Comparison of ENCODE assay signal across 30 cellular contexts in the genomic region with DNA sequence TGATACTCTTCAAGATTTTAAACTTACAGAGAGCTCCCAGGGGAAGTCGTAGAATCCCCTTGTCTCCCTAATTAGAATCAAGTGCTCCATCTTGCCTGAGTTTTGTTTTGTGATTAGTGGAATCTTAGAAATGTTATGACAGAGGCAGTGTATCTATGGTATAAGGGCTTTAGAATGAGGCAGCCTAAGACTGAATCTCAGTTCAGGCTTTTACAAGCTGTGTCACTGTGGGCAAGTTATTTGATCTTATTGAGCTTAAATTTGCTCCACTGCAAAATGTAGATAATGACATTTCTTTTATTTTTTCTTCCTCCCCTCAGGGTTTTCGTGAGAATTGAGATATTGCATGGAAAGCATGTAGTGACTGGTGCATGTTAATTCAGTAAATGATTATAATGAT.
"Had no signal": no experiment of that assay in that cellular context is flagged by ENCODE, and none has a peak within 500 bp of the region (broad histone marks: within the 10 kb centered on the region; RNA-seq: fewer than 3 reads in every experiment).

No MANE protein-coding gene starts in this region.

- H3K9me3 Mint-ChIP-seq: activated naive CD4-positive, alpha-beta T cell treated with anti-CD3 and anti-CD28 coated beads, Interleukin-2, amount 50 U/mL, for 24 hours; brain; stimulated activated memory B cell treated with anti-CD40 and anti-IgM and Interleukin-4, amounts not matched to agents 10 μg/mL and 1 μg/mL and 100 μg/mL, for 72 hours had no signal

- FAIRE-seq: islet of Langerhans, pancreas, small intestine had no signal

- H3K36me3 Mint-ChIP-seq: activated CD8-positive, alpha-beta memory T cell treated with anti-CD3 and anti-CD28 coated beads, Interleukin-2, amount 10 ng/mL, durations not matched to agents 7 days and 5 days; activated naive CD4-positive, alpha-beta T cell treated with anti-CD3 and anti-CD28 coated beads, Interleukin-2, amount 50 U/mL, for 24 hours; brain; natural killer cell treated with Interleukin-12 subunit alpha and Interleukin-12 subunit beta and Interleukin-15 and Interleukin-18, amount 100 ng/mL, for 72 hours; stimulated activated memory B cell treated with anti-CD40 and anti-IgM and Interleukin-4, amounts not matched to agents 10 μg/mL and 1 μg/mL and 100 μg/mL, for 72 hours; WTC11 had no signal

- H3K27ac ChIP-seq: foreskin keratinocyte, heart right ventricle, left lung, pancreas, prostate gland, suprapubic skin, tibial artery had no signal

- H3K9me3 ChIP-seq: heart right ventricle, left lung, mucosa of descending colon, pancreas, prostate gland, suprapubic skin, tibial artery had no signal

- H3K4me3 Mint-ChIP-seq: activated CD8-positive, alpha-beta memory T cell treated with anti-CD3 and anti-CD28 coated beads, Interleukin-2, amount 10 ng/mL, durations not matched to agents 7 days and 5 days; activated CD8-positive, alpha-beta T cell treated with anti-CD3 and anti-CD28 coated beads, Interleukin-2, amount 10 ng/mL, durations not matched to agents 7 days and 5 days; activated naive CD4-positive, alpha-beta T cell treated with anti-CD3 and anti-CD28 coated beads, Interleukin-2, amount 50 U/mL, for 24 hours; brain; natural killer cell treated with Interleukin-12 subunit alpha and Interleukin-12 subunit beta and Interleukin-15 and Interleukin-18, amount 100 ng/mL, for 72 hours; stimulated activated memory B cell treated with anti-CD40 and anti-IgM and Interleukin-4, amounts not matched to agents 10 μg/mL and 1 μg/mL and 100 μg/mL, for 72 hours; WTC11 had no signal

- H3K27ac Mint-ChIP-seq: activated CD8-positive, alpha-beta memory T cell treated with anti-CD3 and anti-CD28 coated beads, Interleukin-2, amount 10 ng/mL, durations not matched to agents 7 days and 5 days; activated CD8-positive, alpha-beta T cell treated with anti-CD3 and anti-CD28 coated beads, Interleukin-2, amount 10 ng/mL, durations not matched to agents 7 days and 5 days; activated naive CD4-positive, alpha-beta T cell treated with anti-CD3 and anti-CD28 coated beads, Interleukin-2, amount 50 U/mL, for 24 hours; activated T-helper 2 cell treated with anti-CD3 and anti-CD28 coated beads, Interferon-gamma antibody, Interleukin-2, Interleukin-4, amounts not matched to agents 10 μg/mL and 5 μg/mL and 100 μg/mL, durations not matched to agents 14 hours and 24 hours and 36 hours; brain; natural killer cell treated with Interleukin-12 subunit alpha and Interleukin-12 subunit beta and Interleukin-15 and Interleukin-18, amount 100 ng/mL, for 72 hours; stimulated activated memory B cell treated with anti-CD40 and anti-IgM and Interleukin-4, amounts not matched to agents 10 μg/mL and 1 μg/mL and 100 μg/mL, for 72 hours; WTC11 had no signal

- H3K27me3 ChIP-seq: foreskin keratinocyte, heart right ventricle, left lung, pancreas, suprapubic skin, tibial artery had no signal

- H3K4me1 ChIP-seq: foreskin keratinocyte, left lung, pancreas, prostate gland, suprapubic skin had no signal

- H3K4me3 ChIP-seq: heart right ventricle, left lung, lung, mucosa of descending colon, pancreas, prostate gland, suprapubic skin, tibial artery had no signal

- ATAC-seq: activated CD8-positive, alpha-beta memory T cell treated with anti-CD3 and anti-CD28 coated beads, Interleukin-2, amount 10 ng/mL, durations not matched to agents 7 days and 5 days; activated CD8-positive, alpha-beta T cell treated with anti-CD3 and anti-CD28 coated beads, Interleukin-2, amount 10 ng/mL, durations not matched to agents 7 days and 5 days; esophagus mucosa; foreskin keratinocyte; heart right ventricle; left lung; mucosa of descending colon; natural killer cell treated with Interleukin-12 subunit alpha and Interleukin-12 subunit beta and Interleukin-15 and Interleukin-18, amount 100 ng/mL, for 72 hours; pancreas; sciatic nerve; stimulated activated memory B cell treated with anti-CD40 and anti-IgM and Interleukin-4, amounts not matched to agents 10 μg/mL and 1 μg/mL and 100 μg/mL, for 72 hours; WTC11 had no signal

- H3K27me3 Mint-ChIP-seq: activated CD8-positive, alpha-beta memory T cell treated with anti-CD3 and anti-CD28 coated beads, Interleukin-2, amount 10 ng/mL, durations not matched to agents 7 days and 5 days; activated naive CD4-positive, alpha-beta T cell treated with anti-CD3 and anti-CD28 coated beads, Interleukin-2, amount 50 U/mL, for 24 hours; brain; natural killer cell treated with Interleukin-12 subunit alpha and Interleukin-12 subunit beta and Interleukin-15 and Interleukin-18, amount 100 ng/mL, for 72 hours; stimulated activated memory B cell treated with anti-CD40 and anti-IgM and Interleukin-4, amounts not matched to agents 10 μg/mL and 1 μg/mL and 100 μg/mL, for 72 hours had no signal

- H3K4me1 Mint-ChIP-seq: activated CD8-positive, alpha-beta memory T cell treated with anti-CD3 and anti-CD28 coated beads, Interleukin-2, amount 10 ng/mL, durations not matched to agents 7 days and 5 days; activated naive CD4-positive, alpha-beta T cell treated with anti-CD3 and anti-CD28 coated beads, Interleukin-2, amount 50 U/mL, for 24 hours; brain; stimulated activated memory B cell treated with anti-CD40 and anti-IgM and Interleukin-4, amounts not matched to agents 10 μg/mL and 1 μg/mL and 100 μg/mL, for 72 hours had no signal

- DNase-seq: activated CD4-positive, alpha-beta T cell treated with anti-CD3 and anti-CD28 coated beads for 1 hour; activated CD8-positive, alpha-beta memory T cell treated with anti-CD3 and anti-CD28 coated beads, Interleukin-2, amount 10 ng/mL, durations not matched to agents 7 days and 5 days; activated CD8-positive, alpha-beta T cell treated with anti-CD3 and anti-CD28 coated beads, Interleukin-2, amount 10 ng/mL, durations not matched to agents 7 days and 5 days; activated T-cell treated with anti-CD3 and anti-CD28 coated beads, Interleukin-2, amount 50 U/mL, for 48 hours; anterior cingulate cortex; foreskin keratinocyte; heart right ventricle; left lung; mesendoderm; mucosa of descending colon; pancreas; retina; small intestine; stimulated activated CD4-positive, alpha-beta T cell treated with anti-CD3 and anti-CD28 coated beads, Interleukin-1b, Interleukin-23, amount 100 ng/mL, for 48 hours; stimulated activated CD4-positive, alpha-beta T cell treated with anti-CD3 and anti-CD28 coated beads, Interleukin-4, amount 100 ng/mL, for 4 hours; stimulated activated CD8-positive, alpha-beta memory T cell treated with anti-CD3 and anti-CD28 coated beads, Interleukin-4, amount 100 ng/mL, for 48 hours; T-helper 2 cell; tibial artery had no signal

- H3K36me3 ChIP-seq: heart right ventricle, left lung, pancreas, prostate gland, suprapubic skin, tibial artery had no signal
